Comparison of ENCODE assay signal across 21 cellular contexts in the genomic region with DNA sequence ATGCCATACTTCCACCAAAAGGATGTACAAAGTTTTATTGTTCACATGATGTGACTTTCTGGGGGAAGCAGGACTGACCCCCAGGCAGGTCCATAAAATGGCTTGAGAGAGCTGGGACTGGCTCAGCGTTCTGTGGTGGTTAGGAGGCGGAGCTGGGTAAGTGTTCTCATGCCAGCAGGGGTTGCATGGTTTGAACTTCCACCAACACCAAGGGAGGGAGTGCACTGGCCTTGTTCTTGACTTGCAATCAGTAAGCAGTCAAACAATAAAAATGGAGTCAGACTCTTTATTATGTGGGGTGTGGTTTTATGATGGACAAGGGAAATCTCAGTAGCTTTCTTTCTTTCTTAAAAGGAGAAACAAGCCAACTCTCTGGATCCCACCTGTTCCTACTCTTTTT.
"Had no signal": no experiment of that assay in that cellular context is flagged by ENCODE, and none has a peak within 500 bp of the region (broad histone marks: within the 10 kb centered on the region; RNA-seq: fewer than 3 reads in every experiment).

No MANE protein-coding gene starts in this region.

- H3K4me3 ChIP-seq: left ventricle myocardium inferior, lung, right atrium auricular region, right lobe of liver, stomach, testis, thyroid gland, uterus had no signal

- H3K36me3 ChIP-seq: left ventricle myocardium inferior, right atrium auricular region, right lobe of liver, stomach, thyroid gland, uterus had no signal

- H3K27me3 ChIP-seq: right atrium auricular region, right lobe of liver, stomach, testis, thyroid gland, uterus had no signal

- H3K79me2 ChIP-seq: parathyroid adenoma had no signal

- H3K27ac ChIP-seq: left ventricle myocardium inferior, parathyroid adenoma, right atrium auricular region, stomach, testis, thyroid gland, uterus had no signal

- H2AFZ ChIP-seq: parathyroid adenoma had no signal

- H3K9me3 ChIP-seq: left ventricle myocardium inferior, right atrium auricular region, right lobe of liver, stomach, testis, thyroid gland, uterus had no signal

- H3K9ac ChIP-seq: parathyroid adenoma had no signal

- DNase-seq: hypothalamus; immature natural killer cell; kidney; left ventricle myocardium inferior; mesendoderm; naive thymus-derived CD8-positive, alpha-beta T cell; nucleus accumbens; right lobe of liver; stimulated activated CD4-positive, alpha-beta T cell treated with anti-CD3 and anti-CD28 coated beads, Interleukin-12 subunit alpha, Interleukin-12 subunit beta, amount 100 ng/mL, for 4 hours; stimulated activated CD4-positive, alpha-beta T cell treated with anti-CD3 and anti-CD28 coated beads, Interleukin-15, amount 100 ng/mL, for 24 hours; stimulated activated CD4-positive, alpha-beta T cell treated with anti-CD3 and anti-CD28 coated beads, Interleukin-2, amount 100 ng/mL, for 24 hours; stimulated activated CD4-positive, alpha-beta T cell treated with anti-CD3 and anti-CD28 coated beads, Interleukin-4, amount 100 ng/mL, for 1 hour; stimulated activated naive B cell treated with anti-CD40 and anti-IgM and Interleukin-4, amounts not matched to agents 10 μg/mL and 1 μg/mL and 100 μg/mL, for 72 hours; stimulated activated naive CD8-positive, alpha-beta T cell treated with anti-CD3 and anti-CD28 coated beads, Interleukin-15, Interleukin-2, amounts not matched to agents 100 U/mL and 50 U/mL, for 24 hours; stomach; testis; thyroid gland; uterus had no signal

- H3K4me1 ChIP-seq: parathyroid adenoma, right atrium auricular region, testis, thyroid gland, uterus had no signal

- ATAC-seq: naive thymus-derived CD8-positive, alpha-beta T cell; stimulated activated naive B cell treated with anti-CD40 and anti-IgM and Interleukin-4, amounts not matched to agents 10 μg/mL and 1 μg/mL and 100 μg/mL, for 72 hours; stimulated activated naive CD8-positive, alpha-beta T cell treated with anti-CD3 and anti-CD28 coated beads, Interleukin-15, Interleukin-2, amounts not matched to agents 100 U/mL and 50 U/mL, for 24 hours had no signal
